1 cellular context compared by ENCODE assay signal in the genomic region with DNA sequence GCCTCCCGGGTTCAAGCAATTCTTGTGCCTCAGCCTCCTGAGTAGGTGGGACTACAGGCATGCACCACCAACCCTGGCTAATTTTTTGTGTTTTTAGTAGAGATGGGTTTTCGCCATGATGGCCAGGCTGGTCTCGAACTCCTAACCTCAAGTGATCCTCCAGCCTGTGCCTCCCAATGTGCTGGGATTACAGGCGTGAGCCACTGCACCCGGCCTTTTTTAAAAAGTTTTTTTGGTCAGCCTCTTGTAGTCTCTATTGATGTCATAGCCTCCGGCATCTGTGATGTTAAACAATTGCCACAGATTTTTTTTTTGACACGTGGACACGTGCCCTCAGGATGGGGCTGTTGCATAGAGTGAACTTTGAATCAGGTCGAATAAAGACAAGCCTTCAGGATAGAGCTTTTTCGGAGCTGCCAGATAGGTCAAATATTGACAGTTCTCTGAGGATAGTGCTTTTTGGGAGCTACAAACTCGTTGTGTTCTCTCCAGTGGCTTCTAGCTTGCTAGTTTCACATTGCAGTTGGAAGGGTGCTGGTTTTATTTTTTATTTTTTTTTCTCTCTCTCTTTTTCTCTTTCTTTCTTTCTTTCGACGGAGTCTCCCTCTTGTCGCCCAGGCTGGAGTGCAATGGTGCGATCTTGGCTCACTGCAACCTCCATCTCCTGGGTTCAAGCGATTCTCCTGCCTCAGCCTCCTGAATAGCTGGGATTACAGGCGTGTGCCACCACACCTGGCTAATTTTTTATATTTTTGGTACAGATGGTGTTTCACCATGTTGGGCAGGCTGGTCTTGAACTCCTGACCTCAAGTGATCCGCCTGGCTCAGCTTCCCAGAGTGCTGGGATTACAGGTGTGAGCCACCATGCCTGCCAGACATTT.
TF ChIP-seq lines count a peak whose summit lies in the region.

No MANE protein-coding gene starts in this region.

TF ChIP-seq in liver, 16 proteins besides CTCF, POLR2A, EP300 and RAD21 (continued from another document):
- TF ChIP-seq, protein P1, sequence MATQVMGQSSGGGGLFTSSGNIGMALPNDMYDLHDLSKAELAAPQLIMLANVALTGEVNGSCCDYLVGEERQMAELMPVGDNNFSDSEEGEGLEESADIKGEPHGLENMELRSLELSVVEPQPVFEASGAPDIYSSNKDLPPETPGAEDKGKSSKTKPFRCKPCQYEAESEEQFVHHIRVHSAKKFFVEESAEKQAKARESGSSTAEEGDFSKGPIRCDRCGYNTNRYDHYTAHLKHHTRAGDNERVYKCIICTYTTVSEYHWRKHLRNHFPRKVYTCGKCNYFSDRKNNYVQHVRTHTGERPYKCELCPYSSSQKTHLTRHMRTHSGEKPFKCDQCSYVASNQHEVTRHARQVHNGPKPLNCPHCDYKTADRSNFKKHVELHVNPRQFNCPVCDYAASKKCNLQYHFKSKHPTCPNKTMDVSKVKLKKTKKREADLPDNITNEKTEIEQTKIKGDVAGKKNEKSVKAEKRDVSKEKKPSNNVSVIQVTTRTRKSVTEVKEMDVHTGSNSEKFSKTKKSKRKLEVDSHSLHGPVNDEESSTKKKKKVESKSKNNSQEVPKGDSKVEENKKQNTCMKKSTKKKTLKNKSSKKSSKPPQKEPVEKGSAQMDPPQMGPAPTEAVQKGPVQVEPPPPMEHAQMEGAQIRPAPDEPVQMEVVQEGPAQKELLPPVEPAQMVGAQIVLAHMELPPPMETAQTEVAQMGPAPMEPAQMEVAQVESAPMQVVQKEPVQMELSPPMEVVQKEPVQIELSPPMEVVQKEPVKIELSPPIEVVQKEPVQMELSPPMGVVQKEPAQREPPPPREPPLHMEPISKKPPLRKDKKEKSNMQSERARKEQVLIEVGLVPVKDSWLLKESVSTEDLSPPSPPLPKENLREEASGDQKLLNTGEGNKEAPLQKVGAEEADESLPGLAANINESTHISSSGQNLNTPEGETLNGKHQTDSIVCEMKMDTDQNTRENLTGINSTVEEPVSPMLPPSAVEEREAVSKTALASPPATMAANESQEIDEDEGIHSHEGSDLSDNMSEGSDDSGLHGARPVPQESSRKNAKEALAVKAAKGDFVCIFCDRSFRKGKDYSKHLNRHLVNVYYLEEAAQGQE (IDR thresholded peaks at IDR 0.05) = peak; percentile 81
- TF ChIP-seq FOXA1 (IDR thresholded peaks at IDR 0.05) (peak; percentile 21), HNF4G (IDR thresholded peaks at IDR 0.05) (peak; percentile 75), FOXA2 (IDR thresholded peaks at IDR 0.05) (peak; percentile 72), GABPA (IDR thresholded peaks at IDR 0.05 in 1 of 2, conservative IDR thresholded peaks at IDR 0.05 in 1 of 2) (peak in 1 of 2 donors; percentile 60), HNF4A (conservative IDR thresholded peaks at IDR 0.05) (peak; percentile 93 to 97), RXRA (IDR thresholded peaks at IDR 0.05) (peak; percentile 90), JUND (IDR thresholded peaks at IDR 0.05) (peak; percentile 65 to 78), TAF1 (conservative IDR thresholded peaks at IDR 0.05) (peak; percentile 54)
- TF ChIP-seq, protein P2, sequence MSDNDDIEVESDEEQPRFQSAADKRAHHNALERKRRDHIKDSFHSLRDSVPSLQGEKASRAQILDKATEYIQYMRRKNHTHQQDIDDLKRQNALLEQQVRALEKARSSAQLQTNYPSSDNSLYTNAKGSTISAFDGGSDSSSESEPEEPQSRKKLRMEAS (IDR thresholded peaks at IDR 0.05) = peak; percentile 60
- TF ChIP-seq, protein P3, sequence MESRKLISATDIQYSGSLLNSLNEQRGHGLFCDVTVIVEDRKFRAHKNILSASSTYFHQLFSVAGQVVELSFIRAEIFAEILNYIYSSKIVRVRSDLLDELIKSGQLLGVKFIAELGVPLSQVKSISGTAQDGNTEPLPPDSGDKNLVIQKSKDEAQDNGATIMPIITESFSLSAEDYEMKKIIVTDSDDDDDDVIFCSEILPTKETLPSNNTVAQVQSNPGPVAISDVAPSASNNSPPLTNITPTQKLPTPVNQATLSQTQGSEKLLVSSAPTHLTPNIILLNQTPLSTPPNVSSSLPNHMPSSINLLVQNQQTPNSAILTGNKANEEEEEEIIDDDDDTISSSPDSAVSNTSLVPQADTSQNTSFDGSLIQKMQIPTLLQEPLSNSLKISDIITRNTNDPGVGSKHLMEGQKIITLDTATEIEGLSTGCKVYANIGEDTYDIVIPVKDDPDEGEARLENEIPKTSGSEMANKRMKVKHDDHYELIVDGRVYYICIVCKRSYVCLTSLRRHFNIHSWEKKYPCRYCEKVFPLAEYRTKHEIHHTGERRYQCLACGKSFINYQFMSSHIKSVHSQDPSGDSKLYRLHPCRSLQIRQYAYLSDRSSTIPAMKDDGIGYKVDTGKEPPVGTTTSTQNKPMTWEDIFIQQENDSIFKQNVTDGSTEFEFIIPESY (IDR thresholded peaks at IDR 0.05) = peak; percentile 94
- TF ChIP-seq, protein P4, sequence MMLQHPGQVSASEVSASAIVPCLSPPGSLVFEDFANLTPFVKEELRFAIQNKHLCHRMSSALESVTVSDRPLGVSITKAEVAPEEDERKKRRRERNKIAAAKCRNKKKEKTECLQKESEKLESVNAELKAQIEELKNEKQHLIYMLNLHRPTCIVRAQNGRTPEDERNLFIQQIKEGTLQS (IDR thresholded peaks at IDR 0.05) = peak; percentile 58
